In the genomic region with DNA sequence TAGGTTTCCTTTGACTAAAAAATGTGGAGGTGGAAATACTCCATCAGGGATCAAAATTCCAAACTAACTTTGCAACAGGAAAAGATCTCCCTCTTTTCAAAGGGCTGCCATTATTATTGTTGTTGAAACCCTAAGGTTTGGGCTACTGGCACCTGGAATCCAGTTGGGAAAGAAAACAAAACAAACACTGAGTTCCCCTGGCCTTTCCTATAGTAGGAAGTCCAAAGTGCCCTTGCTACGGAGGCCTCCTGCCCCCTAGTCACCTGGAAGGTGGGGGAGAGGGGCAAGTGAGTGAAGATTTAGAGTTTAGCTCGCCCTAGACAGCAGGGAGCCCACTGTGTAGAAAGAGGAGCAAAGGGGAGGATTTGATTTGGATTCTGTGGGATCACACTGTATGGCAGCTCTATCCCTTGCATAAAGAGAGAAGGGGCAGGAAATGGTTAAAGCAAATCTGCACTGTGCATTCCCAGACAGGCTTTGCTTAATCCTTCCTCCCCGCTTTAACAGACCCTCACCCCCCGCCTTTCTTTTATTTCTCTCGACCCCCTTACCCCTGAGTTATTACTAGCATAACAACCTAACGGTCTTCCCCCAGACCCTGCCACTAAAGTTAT, we compare ENCODE assay signal across 8 cellular contexts. TPM values are rescaled to one million over a fixed set of nuclear protein-coding genes. Genes with fewer than 3 reads are reported as not detected.
A peak's percentile ranks its signal among the peaks of the same experiment; 100 is the strongest.
DNase-seq lines count a peak whose midpoint lies in the region; ATAC-seq and TF ChIP-seq lines count a peak whose summit lies in the region.

No MANE protein-coding gene starts in this region.

- no peaks in the 10 kb centered on the region for H3K27me3 ChIP-seq in Peyer's patch

- no peak for TF ChIP-seq CTCF in Peyer's patch (IDR thresholded peaks at IDR 0.05)
- no peak for TF ChIP-seq CTCF in fibroblast of mammary gland (conservative IDR thresholded peaks at IDR 0.05; ENCODE audit: control insufficient read depth, insufficient read depth, low read depth, low read length)
- TF ChIP-seq CTCF in retinal pigment epithelial cell (conservative IDR thresholded peaks at IDR 0.05; ENCODE audit: low read depth, low read length), result no peak

- H3K36me3 ChIP-seq in Peyer's patch, result no peaks in the 10 kb centered on the region

- H3K27ac ChIP-seq in Peyer's patch, result peak overlapping the region in 2 of 4 donors; percentile 55 to 89

- H3K4me1 ChIP-seq in Peyer's patch, result peaks cover 0 to 7% (median 0%) of the 10 kb centered on the region in 4 donors

- peak overlapping the region; percentile 72; the same call in 1 of the 2 replicates for H3K4me3 ChIP-seq in GM08714 (ENCODE audit: low read length)
- peak overlapping the region in 3 of 4 donors; percentile 49 to 70 (median 70) for H3K4me3 ChIP-seq in Peyer's patch
- peak overlapping the region; percentile 88 for H3K4me3 ChIP-seq in fibroblast of mammary gland (ENCODE audit: control insufficient read depth, low read depth, low read length)
- H3K4me3 ChIP-seq in retinal pigment epithelial cell (ENCODE audit: low read length), result peak overlapping the region; percentile 88

- no peak for ATAC-seq in HG02885 (IDR thresholded peaks at IDR 0.05; ENCODE audit: poor library complexity, unreplicated experiment)
- ATAC-seq in HG03045 (IDR thresholded peaks at IDR 0.05; ENCODE audit: unreplicated experiment), result no peak

- DNase-seq in Peyer's patch, result no peak
- no peak for DNase-seq in fibroblast of mammary gland (ENCODE audit: low read depth)
- DNase-seq in retinal pigment epithelial cell (ENCODE audit: low read depth), result peak; percentile 50
- DNase-seq in stimulated activated CD4-positive, alpha-beta T cell treated with anti-CD3 and anti-CD28 coated beads, Interleukin-2, amount 100 ng/mL, for 24 hours, result no peak
- DNase-seq in NCI-H128 (lab: John Stamatoyannopoulos, UW; ENCODE audit: unreplicated experiment), result no peak

- no peaks in the 10 kb centered on the region for H3K9me3 ChIP-seq in Peyer's patch

- no peak for TF ChIP-seq POLR2A in Peyer's patch (IDR thresholded peaks at IDR 0.05)

RNA-seq across cellular contexts. Expression of a gene that starts 0.7 kb away (rescaled TPM):
- total RNA-seq in Peyer's patch, result 10 to 100 TPM in 1 of 4 donors, 1 to 10 TPM in 3; 1.4 to 11.6 (median 5.7) TPM
